2 cellular contexts compared by ENCODE assay signal in the genomic region with DNA sequence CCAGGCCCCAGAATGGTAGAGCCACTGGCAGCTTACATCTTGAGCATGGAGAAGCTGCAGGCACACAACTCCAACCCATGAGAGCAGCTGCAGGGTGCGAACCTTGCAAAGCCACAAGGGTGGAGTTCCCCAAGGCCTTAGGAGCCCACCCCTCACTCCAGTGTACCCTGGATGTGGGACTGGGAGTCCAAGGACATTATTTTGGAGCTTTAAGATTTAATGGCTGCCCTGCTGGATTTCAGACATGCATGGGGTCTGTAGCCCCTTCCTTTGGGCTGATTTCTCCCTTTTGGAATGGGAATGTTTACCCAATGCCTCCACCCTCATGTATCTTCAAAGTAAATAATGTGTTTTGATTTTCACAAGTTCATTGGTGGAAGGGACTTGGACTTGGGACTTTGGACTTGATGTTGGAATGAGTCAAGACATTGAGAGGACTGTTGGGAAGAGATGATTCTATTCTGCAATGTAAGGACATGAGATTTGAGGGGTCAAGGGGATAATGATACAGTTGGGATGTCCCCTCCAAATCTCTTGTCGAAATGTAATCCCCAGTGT.
TF ChIP-seq lines count a peak whose summit lies in the region.

No MANE protein-coding gene starts in this region.

TF ChIP-seq in A549, 52 proteins besides CTCF, POLR2A, EP300 and RAD21:
- no peak for TF ChIP-seq PHF8 (IDR thresholded peaks at IDR 0.05; ENCODE audit: borderline replicate concordance, low read depth)
TF ChIP-seq in A549: peak in this region for 0.

TF ChIP-seq in HepG2, 621 proteins besides CTCF, POLR2A, EP300 and RAD21 (continues in another document):
- TF ChIP-seq FOXP1 (IDR thresholded peaks at IDR 0.05) = no peak
- TF ChIP-seq FOXP1 (CRISPR knock-in tag; IDR thresholded peaks at IDR 0.05) = peak; percentile 72
- no peak for TF ChIP-seq ZNF746 (CRISPR knock-in tag; IDR thresholded peaks at IDR 0.05)
- no peak for TF ChIP-seq NR1H2 (CRISPR knock-in tag; IDR thresholded peaks at IDR 0.05; ENCODE audit: borderline replicate concordance, low read depth)
- TF ChIP-seq FUBP1 (CRISPR knock-in tag; IDR thresholded peaks at IDR 0.05; ENCODE audit: borderline replicate concordance) = no peak
- no peak for TF ChIP-seq CENPT (CRISPR knock-in tag; IDR thresholded peaks at IDR 0.05; ENCODE audit: low read depth)
- TF ChIP-seq FOXJ3 (CRISPR knock-in tag; IDR thresholded peaks at IDR 0.05; ENCODE audit: borderline replicate concordance) = no peak
- TF ChIP-seq NPAS2 (CRISPR knock-in tag; IDR thresholded peaks at IDR 0.05; ENCODE audit: borderline replicate concordance) = no peak
- no peak; the same call in 1 of the 2 replicates for TF ChIP-seq TRIM24 (CRISPR knock-in tag; IDR thresholded peaks at IDR 0.05)
- no peak for TF ChIP-seq BHLHE40 (IDR thresholded peaks at IDR 0.05; ENCODE audit: low read length)
- TF ChIP-seq, protein P1, sequence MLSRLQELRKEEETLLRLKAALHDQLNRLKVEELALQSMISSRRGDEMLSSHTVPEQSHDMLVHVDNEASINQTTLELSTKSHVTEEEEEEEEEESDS (CRISPR knock-in tag; IDR thresholded peaks at IDR 0.05; ENCODE audit: borderline replicate concordance) = no peak
- TF ChIP-seq ZEB1 (IDR thresholded peaks at IDR 0.05; ENCODE audit: insufficient replicate concordance, low read depth) = no peak
- 0 out of 2 replicates have a peak, but pooled peaks have one; percentile 15 for TF ChIP-seq HDAC2 (CRISPR knock-in tag; IDR thresholded peaks at IDR 0.05)
- no peak for TF ChIP-seq SOX13 (IDR thresholded peaks at IDR 0.05)
- peak in 1 of 2 experiments; percentile 28; a peak in 1 of 4 replicates for TF ChIP-seq SOX13 (CRISPR knock-in tag; conservative IDR thresholded peaks at IDR 0.05 in 1 of 2, IDR thresholded peaks at IDR 0.05 in 1 of 2)
- peak; percentile 80; the same call in 1 of the 2 replicates for TF ChIP-seq ZNF644 (CRISPR knock-in tag; IDR thresholded peaks at IDR 0.05; ENCODE audit: low read depth)
- TF ChIP-seq TEAD3 (CRISPR knock-in tag; optimal IDR thresholded peaks at IDR 0.05; ENCODE audit: borderline replicate concordance) = peak; percentile 55
- peak; percentile 63; the same call in 1 of the 2 replicates for TF ChIP-seq KDM6A (CRISPR knock-in tag; IDR thresholded peaks at IDR 0.05; ENCODE audit: low read depth)
- TF ChIP-seq ZNF782 (CRISPR knock-in tag; IDR thresholded peaks at IDR 0.05; ENCODE audit: borderline replicate concordance) = no peak
- TF ChIP-seq KLF9 (CRISPR knock-in tag; IDR thresholded peaks at IDR 0.05; ENCODE audit: low read depth) = no peak
- no peak for TF ChIP-seq ZNF792 (CRISPR knock-in tag; IDR thresholded peaks at IDR 0.05)
- TF ChIP-seq ZNF776 (CRISPR knock-in tag; IDR thresholded peaks at IDR 0.05) = no peak
- TF ChIP-seq FOXA1 (IDR thresholded peaks at IDR 0.05) = no peak
- TF ChIP-seq FOXA1 (CRISPR knock-in tag; IDR thresholded peaks at IDR 0.05) = no peak
- no peak for TF ChIP-seq ZNF556 (CRISPR knock-in tag; IDR thresholded peaks at IDR 0.05; ENCODE audit: borderline replicate concordance)
- no peak for TF ChIP-seq ZNF569 (CRISPR knock-in tag; IDR thresholded peaks at IDR 0.05; ENCODE audit: borderline replicate concordance)
- TF ChIP-seq HIC2 (CRISPR knock-in tag; IDR thresholded peaks at IDR 0.05; ENCODE audit: low read depth) = no peak
- no peak for TF ChIP-seq CC2D1A (CRISPR knock-in tag; IDR thresholded peaks at IDR 0.05)
- TF ChIP-seq ZMYM4 (CRISPR knock-in tag; IDR thresholded peaks at IDR 0.05) = no peak
- TF ChIP-seq SNRNP70 (IDR thresholded peaks at IDR 0.05; ENCODE audit: low read depth, low read length) = no peak
- no peak for TF ChIP-seq SATB2 (CRISPR knock-in tag; IDR thresholded peaks at IDR 0.05)
- TF ChIP-seq ZNF841 (CRISPR knock-in tag; IDR thresholded peaks at IDR 0.05; ENCODE audit: borderline replicate concordance) = no peak
- 0 out of 2 replicates have a peak, but pooled peaks have one; percentile 29 for TF ChIP-seq HDAC1 (CRISPR knock-in tag; IDR thresholded peaks at IDR 0.05)
- TF ChIP-seq ZNF720 (CRISPR knock-in tag; IDR thresholded peaks at IDR 0.05) = no peak
- peak; percentile 39; the same call in 1 of the 2 replicates for TF ChIP-seq FOXP4 (CRISPR knock-in tag; IDR thresholded peaks at IDR 0.05)
- TF ChIP-seq CEBPB (IDR thresholded peaks at IDR 0.05; ENCODE audit: borderline replicate concordance, low read depth, low read length) = no peak
- peak; percentile 18; the same call in 1 of the 2 replicates for TF ChIP-seq ZNF687 (CRISPR knock-in tag; IDR thresholded peaks at IDR 0.05)
- TF ChIP-seq, protein P2, sequence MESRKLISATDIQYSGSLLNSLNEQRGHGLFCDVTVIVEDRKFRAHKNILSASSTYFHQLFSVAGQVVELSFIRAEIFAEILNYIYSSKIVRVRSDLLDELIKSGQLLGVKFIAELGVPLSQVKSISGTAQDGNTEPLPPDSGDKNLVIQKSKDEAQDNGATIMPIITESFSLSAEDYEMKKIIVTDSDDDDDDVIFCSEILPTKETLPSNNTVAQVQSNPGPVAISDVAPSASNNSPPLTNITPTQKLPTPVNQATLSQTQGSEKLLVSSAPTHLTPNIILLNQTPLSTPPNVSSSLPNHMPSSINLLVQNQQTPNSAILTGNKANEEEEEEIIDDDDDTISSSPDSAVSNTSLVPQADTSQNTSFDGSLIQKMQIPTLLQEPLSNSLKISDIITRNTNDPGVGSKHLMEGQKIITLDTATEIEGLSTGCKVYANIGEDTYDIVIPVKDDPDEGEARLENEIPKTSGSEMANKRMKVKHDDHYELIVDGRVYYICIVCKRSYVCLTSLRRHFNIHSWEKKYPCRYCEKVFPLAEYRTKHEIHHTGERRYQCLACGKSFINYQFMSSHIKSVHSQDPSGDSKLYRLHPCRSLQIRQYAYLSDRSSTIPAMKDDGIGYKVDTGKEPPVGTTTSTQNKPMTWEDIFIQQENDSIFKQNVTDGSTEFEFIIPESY (CRISPR knock-in tag; IDR thresholded peaks at IDR 0.05) = no peak
- no peak for TF ChIP-seq MTA3 (CRISPR knock-in tag; IDR thresholded peaks at IDR 0.05)
- TF ChIP-seq MAFF (IDR thresholded peaks at IDR 0.05; ENCODE audit: low read depth, low read length) = no peak
- TF ChIP-seq, protein P3, sequence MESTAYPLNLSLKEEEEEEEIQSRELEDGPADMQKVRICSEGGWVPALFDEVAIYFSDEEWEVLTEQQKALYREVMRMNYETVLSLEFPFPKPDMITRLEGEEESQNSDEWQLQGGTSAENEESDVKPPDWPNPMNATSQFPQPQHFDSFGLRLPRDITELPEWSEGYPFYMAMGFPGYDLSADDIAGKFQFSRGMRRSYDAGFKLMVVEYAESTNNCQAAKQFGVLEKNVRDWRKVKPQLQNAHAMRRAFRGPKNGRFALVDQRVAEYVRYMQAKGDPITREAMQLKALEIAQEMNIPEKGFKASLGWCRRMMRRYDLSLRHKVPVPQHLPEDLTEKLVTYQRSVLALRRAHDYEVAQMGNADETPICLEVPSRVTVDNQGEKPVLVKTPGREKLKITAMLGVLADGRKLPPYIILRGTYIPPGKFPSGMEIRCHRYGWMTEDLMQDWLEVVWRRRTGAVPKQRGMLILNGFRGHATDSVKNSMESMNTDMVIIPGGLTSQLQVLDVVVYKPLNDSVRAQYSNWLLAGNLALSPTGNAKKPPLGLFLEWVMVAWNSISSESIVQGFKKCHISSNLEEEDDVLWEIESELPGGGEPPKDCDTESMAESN (CRISPR knock-in tag; conservative IDR thresholded peaks at IDR 0.05) = no peak
- no peak for TF ChIP-seq HNF1A (IDR thresholded peaks at IDR 0.05; ENCODE audit: low read depth)
- TF ChIP-seq HNF1A (CRISPR knock-in tag; IDR thresholded peaks at IDR 0.05; ENCODE audit: borderline replicate concordance) = no peak
- peak; percentile 72 for TF ChIP-seq HNF4G (IDR thresholded peaks at IDR 0.05; ENCODE audit: borderline replicate concordance, low read depth, low read length)
- TF ChIP-seq HNF4G (CRISPR knock-in tag; IDR thresholded peaks at IDR 0.05; ENCODE audit: borderline replicate concordance, low read depth) = no peak; the same call in 1 of the 2 replicates
